Comparison of ENCODE assay signal across 9 cellular contexts in the genomic region with DNA sequence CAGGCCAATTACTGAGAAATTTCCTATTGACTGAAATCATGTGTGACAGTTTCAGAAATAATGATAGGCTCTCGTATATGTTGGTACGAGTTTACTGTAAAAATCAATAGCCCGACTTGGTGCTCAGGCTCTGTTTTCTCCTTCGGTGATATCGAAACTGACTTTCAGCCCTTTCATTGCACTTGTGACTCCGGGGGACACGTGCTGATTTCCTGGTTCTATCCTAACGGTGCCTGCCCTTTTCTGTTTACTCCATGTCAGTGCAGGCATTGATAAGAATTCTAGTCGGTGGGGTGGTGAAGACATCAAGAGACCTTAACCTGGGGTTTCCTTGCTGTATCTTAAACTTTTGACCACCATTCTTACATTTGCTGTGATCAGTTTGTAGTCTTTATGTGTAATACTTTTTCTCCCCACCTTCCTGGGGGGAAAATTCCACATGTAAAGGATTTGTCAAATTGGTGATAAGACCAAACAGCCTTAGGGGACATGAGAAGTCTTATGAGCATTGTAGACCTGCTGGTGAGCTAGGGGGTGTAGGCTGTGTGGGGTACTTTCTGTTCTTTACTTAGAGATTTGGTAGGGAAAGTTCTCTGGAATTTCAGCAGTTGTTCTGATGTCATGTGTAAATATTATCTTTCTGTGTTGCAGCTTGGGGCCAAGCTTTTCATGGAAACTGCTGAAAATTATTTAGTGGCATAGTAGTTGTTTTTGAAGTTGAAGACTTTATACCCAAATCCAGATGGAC. TPM values are rescaled to one million over a fixed set of nuclear protein-coding genes. Genes with fewer than 3 reads are reported as not detected.
A peak's percentile ranks its signal among the peaks of the same experiment; 100 is the strongest.
DNase-seq lines count a peak whose midpoint lies in the region; ATAC-seq and TF ChIP-seq lines count a peak whose summit lies in the region.
"Had no signal": no experiment of that assay in that cellular context is flagged by ENCODE, and none has a peak within 500 bp of the region (broad histone marks: within the 10 kb centered on the region; RNA-seq: fewer than 3 reads in every experiment).

No MANE protein-coding gene starts in this region.

- CTCF ChIA-PET in activated CD8-positive, alpha-beta T cell treated with anti-CD3 and anti-CD28 coated beads for 36 hours (lab: Charles Lee), result interaction anchor here (1.3 to 1.4 kb wide), 2 partner anchors 8 to 51 kb away, joined by 3 to 4 read pairs; no protein-coding TSS in a partner anchor

- peaks cover 43% of the 10 kb centered on the region for H3K36me3 Mint-ChIP-seq in activated CD8-positive, alpha-beta T cell treated with anti-CD3 and anti-CD28 coated beads for 36 hours (ENCODE audit: low read depth)
- peaks cover 19% of the 10 kb centered on the region for H3K36me3 Mint-ChIP-seq in stimulated activated effector memory CD8-positive, alpha-beta T cell treated with anti-CD3 and anti-CD28 coated beads, Interleukin-12 subunit alpha, Interleukin-12 subunit beta, amount 100 ng/mL, for 72 hours

- intact Hi-C loops in activated CD8-positive, alpha-beta T cell treated with anti-CD3 and anti-CD28 coated beads for 36 hours (cut with micrococcal nuclease), result no loop called here
- intact Hi-C loops in left ventricle myocardium superior (cut with micrococcal nuclease), result no loop called here

- DNase-seq in activated CD8-positive, alpha-beta T cell treated with anti-CD3 and anti-CD28 coated beads for 36 hours, result no peak
- DNase-seq in left ventricle myocardium superior (no peak), DMS153 (lab: John Stamatoyannopoulos, UW) (no peak), NCI-H345 treated with DMSO at 0.1 percent for 48 hours (lab: John Stamatoyannopoulos, UW; ENCODE audit: unreplicated experiment) (no peak)
- no peak for DNase-seq in stimulated activated effector memory CD8-positive, alpha-beta T cell treated with anti-CD3 and anti-CD28 coated beads, Interleukin-12 subunit alpha, Interleukin-12 subunit beta, amount 100 ng/mL, for 72 hours (ENCODE audit: low spot score in 2 of 2)
- DNase-seq: mammary epithelial cell had no signal

- no peaks in the 10 kb centered on the region for H3K27me3 Mint-ChIP-seq in activated CD8-positive, alpha-beta T cell treated with anti-CD3 and anti-CD28 coated beads for 36 hours

- H3K27ac Mint-ChIP-seq in activated CD8-positive, alpha-beta T cell treated with anti-CD3 and anti-CD28 coated beads for 36 hours, result peak overlapping the region; percentile 96
- peak overlapping the region; percentile 57 for H3K27ac Mint-ChIP-seq in stimulated activated effector memory CD8-positive, alpha-beta T cell treated with anti-CD3 and anti-CD28 coated beads, Interleukin-12 subunit alpha, Interleukin-12 subunit beta, amount 100 ng/mL, for 72 hours

- peak overlapping the region; percentile 59 for H3K4me3 Mint-ChIP-seq in activated CD8-positive, alpha-beta T cell treated with anti-CD3 and anti-CD28 coated beads for 36 hours
- H3K4me3 Mint-ChIP-seq in stimulated activated effector memory CD8-positive, alpha-beta T cell treated with anti-CD3 and anti-CD28 coated beads, Interleukin-12 subunit alpha, Interleukin-12 subunit beta, amount 100 ng/mL, for 72 hours, result peak overlapping the region; percentile 58

- POLR2A ChIA-PET in activated CD8-positive, alpha-beta T cell treated with anti-CD3 and anti-CD28 coated beads for 36 hours (lab: Charles Lee), result interaction anchor here (1.2 to 1.9 kb wide), 5 partner anchors 10 to 54 kb away, joined by 3 to 7 read pairs (median 5); no protein-coding TSS in a partner anchor

- no peak for TF ChIP-seq CTCF in activated CD8-positive, alpha-beta T cell treated with anti-CD3 and anti-CD28 coated beads for 36 hours (IDR thresholded peaks at IDR 0.05)

- H3K4me1 Mint-ChIP-seq in activated CD8-positive, alpha-beta T cell treated with anti-CD3 and anti-CD28 coated beads for 36 hours (ENCODE audit: low read depth), result peaks cover 79% of the 10 kb centered on the region
- peaks cover 70% of the 10 kb centered on the region for H3K4me1 Mint-ChIP-seq in stimulated activated effector memory CD8-positive, alpha-beta T cell treated with anti-CD3 and anti-CD28 coated beads, Interleukin-12 subunit alpha, Interleukin-12 subunit beta, amount 100 ng/mL, for 72 hours

- H3K9me3 Mint-ChIP-seq in activated CD8-positive, alpha-beta T cell treated with anti-CD3 and anti-CD28 coated beads for 36 hours, result no peaks in the 10 kb centered on the region
- no peaks in the 10 kb centered on the region for H3K9me3 Mint-ChIP-seq in stimulated activated effector memory CD8-positive, alpha-beta T cell treated with anti-CD3 and anti-CD28 coated beads, Interleukin-12 subunit alpha, Interleukin-12 subunit beta, amount 100 ng/mL, for 72 hours

- ATAC-seq in GM21526 (IDR thresholded peaks at IDR 0.05; ENCODE audit: low FRiP score, unreplicated experiment) (peak; percentile 31), left ventricle myocardium superior (peak; percentile 51), HG03439 (IDR thresholded peaks at IDR 0.05; ENCODE audit: unreplicated experiment) (no peak), GM21367 (IDR thresholded peaks at IDR 0.05; ENCODE audit: unreplicated experiment) (no peak)
- ATAC-seq in activated CD8-positive, alpha-beta T cell treated with anti-CD3 and anti-CD28 coated beads for 36 hours, result no peak
- no peak for ATAC-seq in stimulated activated effector memory CD8-positive, alpha-beta T cell treated with anti-CD3 and anti-CD28 coated beads, Interleukin-12 subunit alpha, Interleukin-12 subunit beta, amount 100 ng/mL, for 72 hours

RNA-seq across cellular contexts. Expression of gene TMEM131L, which starts 52.7 kb away (rescaled TPM):
- 10 to 100 TPM; 51.7 to 52.4 TPM for total RNA-seq in activated CD8-positive, alpha-beta T cell treated with anti-CD3 and anti-CD28 coated beads for 36 hours
- 16.8 TPM for total RNA-seq in left ventricle myocardium superior

Comparison
In these comparisons a context has a peak if more than half of its experiments do, and no peak if none do; other contexts are left out.
1. ATAC-seq: peak in GM21526 (single experiment) and left ventricle myocardium superior (single experiment); none in activated CD8-positive, alpha-beta T cell treated with anti-CD3 and anti-CD28 coated beads for 36 hours (single experiment), stimulated activated effector memory CD8-positive, alpha-beta T cell treated with anti-CD3 and anti-CD28 coated beads, Interleukin-12 subunit alpha, Interleukin-12 subunit beta, amount 100 ng/mL, for 72 hours (single experiment), HG03439 (single experiment) and GM21367 (single experiment).